9 cellular contexts compared by ENCODE assay signal in genomic region chrX:67543818-67544217, GRCh38. TPM values are rescaled to one million over a fixed set of nuclear protein-coding genes. Genes with fewer than 3 reads are reported as not detected.
DNase-seq lines count a peak whose midpoint lies in the region; ATAC-seq and TF ChIP-seq lines count a peak whose summit lies in the region.
"Had no signal": no experiment of that assay in that cellular context is flagged by ENCODE, and none has a peak within 500 bp of the region (broad histone marks: within the 10 kb centered on the region; RNA-seq: fewer than 3 reads in every experiment).

AR (plus strand) TSS chrX:67544021; CDS start chrX:67545147, 1,126 bp downstream.

- peaks cover 25% of the 10 kb centered on the region for H3K27me3 Mint-ChIP-seq in T-helper 17 cell

- ATAC-seq in T-helper 17 cell = no peak
- peak; percentile 75 to 87 (median 80) for ATAC-seq in heart right ventricle
- ATAC-seq in HG02642 (IDR thresholded peaks at IDR 0.05; ENCODE audit: poor library complexity, unreplicated experiment) = no peak
- no peak for ATAC-seq in HG03565 (IDR thresholded peaks at IDR 0.05; ENCODE audit: unreplicated experiment)

- WGBS in heart right ventricle, 2 donors = 0 to 6% methylated on average over 8 to 30 of the region's 30 CpGs

- no peak within 1 kb of the TSS for H3K27ac Mint-ChIP-seq in T-helper 17 cell
- H3K27ac Mint-ChIP-seq: memory B cell had no signal

- H3K4me3 ChIP-seq in heart right ventricle = peak within 1 kb of the TSS; percentile 36 to 57 (median 50)

- H3K9me3 ChIP-seq in ES-I3 (ENCODE audit: control insufficient read depth, insufficient read depth, low read length) (no peaks in the 10 kb centered on the region), T-helper 17 cell (ENCODE audit: control insufficient read depth, low read length, poor library complexity, severe bottlenecking) (no peaks in the 10 kb centered on the region), heart right ventricle (no peaks in the 10 kb centered on the region)

- no peak for TF ChIP-seq CTCF in heart right ventricle (IDR thresholded peaks at IDR 0.05)

- no peaks in the 10 kb centered on the region for H3K36me3 Mint-ChIP-seq in T-helper 17 cell (ENCODE audit: low read depth)
- H3K36me3 Mint-ChIP-seq: memory B cell had no signal

- H3K27ac ChIP-seq in heart right ventricle = peak within 1 kb of the TSS in 8 of 10 donors; percentile 35 to 75 (median 68)

- intact Hi-C loops in heart right ventricle (cut with DNase I) = loop anchor here in 3 of 10 donors (10.0 kb wide), 2 partner anchors 171 to 181 kb away; no protein-coding TSS in a partner anchor
- intact Hi-C loops in posterior vena cava (cut with DNase I) = no loop called here

- peak within 1 kb of the TSS; percentile 72 for H3K4me3 Mint-ChIP-seq in T-helper 17 cell
- H3K4me3 Mint-ChIP-seq: memory B cell had no signal

- H3K9ac ChIP-seq in ES-I3 (ENCODE audit: low read depth, low read length) = peak within 1 kb of the TSS; percentile 76

- DNase-seq in T-helper 17 cell = no peak
- peak; percentile 60 to 70 for DNase-seq in heart right ventricle
- DNase-seq in posterior vena cava (ENCODE audit: low spot score) = peak; percentile 89
- no peak for DNase-seq in NCI-H2081 treated with DMSO at 0.1 percent for 48 hours (lab: John Stamatoyannopoulos, UW)
- no peak for DNase-seq in amniotic stem cell (lab: John Stamatoyannopoulos, UW)

- no peaks in the 10 kb centered on the region for H3K36me3 ChIP-seq in ES-I3 (ENCODE audit: insufficient read depth, low read length)
- no peaks in the 10 kb centered on the region for H3K36me3 ChIP-seq in heart right ventricle

- peaks cover 2% of the 10 kb centered on the region for H3K4me1 Mint-ChIP-seq in T-helper 17 cell
- H3K4me1 Mint-ChIP-seq: memory B cell had no signal

- H3K4me1 ChIP-seq in ES-I3 (ENCODE audit: insufficient read depth, low read length) = peaks cover 15% of the 10 kb centered on the region
- peaks cover 0 to 5% (median 0%) of the 10 kb centered on the region in 9 donors for H3K4me1 ChIP-seq in heart right ventricle

- peaks cover 0 to 79% (median 0%) of the 10 kb centered on the region in 7 donors for H3K27me3 ChIP-seq in heart right ventricle

RNA-seq across cellular contexts. Expression of gene AR, which starts in this region (rescaled TPM):
- total RNA-seq in T-helper 17 cell (1 to 10 TPM in 1 of 2 donors, under 1 TPM in 1; 0.22 to 1.5 TPM), heart right ventricle (10 to 100 TPM; 18.4 to 35.2 (median 27.0) TPM), posterior vena cava (10 to 100 TPM; 12.3 to 15.4 TPM)
- 1 to 10 TPM; 1.7 to 3.0 TPM for polyA plus RNA-seq in heart right ventricle

Comparison
In these comparisons a context has a peak if more than half of its experiments do, and no peak if none do; other contexts are left out.
1. RNA of gene AR (total RNA-seq): 18.4 to 35.2 TPM in heart right ventricle and 12.3 to 15.4 TPM in posterior vena cava; 0.22 to 1.5 TPM in T-helper 17 cell; every median in the first group is over 4 times any median in the second.
2. ATAC-seq: peak in heart right ventricle (8 of 8); none in T-helper 17 cell (single experiment), HG02642 (single experiment) and HG03565 (single experiment).
3. DNase-seq: peak in heart right ventricle (2 of 2) and posterior vena cava (single experiment); none in T-helper 17 cell (0 of 3), NCI-H2081 treated with DMSO at 0.1 percent for 48 hours (single experiment) and amniotic stem cell (single experiment).